Comparison of ENCODE assay signal across 16 cellular contexts in genomic region chr2:172822585-172822984, GRCh38.
DNase-seq lines count a peak whose midpoint lies in the region; ATAC-seq and TF ChIP-seq lines count a peak whose summit lies in the region.
"Had no signal": no experiment of that assay in that cellular context is flagged by ENCODE, and none has a peak within 500 bp of the region (broad histone marks: within the 10 kb centered on the region; RNA-seq: fewer than 3 reads in every experiment).

No MANE protein-coding gene starts in this region.

- no peaks in the 10 kb centered on the region for H3K36me3 ChIP-seq in left ventricle myocardium inferior
- H3K36me3 ChIP-seq in gastroesophageal sphincter = no peaks in the 10 kb centered on the region
- no peaks in the 10 kb centered on the region for H3K36me3 ChIP-seq in gastrocnemius medialis
- no peaks in the 10 kb centered on the region for H3K36me3 ChIP-seq in uterus
- no peaks in the 10 kb centered on the region for H3K36me3 ChIP-seq in tibial artery

- no peak overlapping the region for H3K4me3 Mint-ChIP-seq in nephron progenitor cell
- H3K4me3 Mint-ChIP-seq: H9 had no signal

- no peak for TF ChIP-seq CTCF in left ventricle myocardium inferior (IDR thresholded peaks at IDR 0.05; ENCODE audit: borderline replicate concordance)
- no peak for TF ChIP-seq CTCF in gastroesophageal sphincter (IDR thresholded peaks at IDR 0.05)
- no peak for TF ChIP-seq CTCF in gastrocnemius medialis (IDR thresholded peaks at IDR 0.05 in 4 of 5, conservative IDR thresholded peaks at IDR 0.05 in 1 of 5)
- TF ChIP-seq CTCF in uterus (IDR thresholded peaks at IDR 0.05) = no peak
- TF ChIP-seq CTCF in nephron progenitor cell (IDR thresholded peaks at IDR 0.05) = no peak
- no peak for TF ChIP-seq CTCF in tibial artery (IDR thresholded peaks at IDR 0.05)

- no peak for TF ChIP-seq POLR2A in gastroesophageal sphincter (IDR thresholded peaks at IDR 0.05)
- no peak for TF ChIP-seq POLR2A in gastrocnemius medialis (IDR thresholded peaks at IDR 0.05)
- TF ChIP-seq POLR2A in uterus (IDR thresholded peaks at IDR 0.05) = no peak

- H3K27ac ChIP-seq in left ventricle myocardium inferior (replicated peaks) (peak overlapping the region; percentile 70), gastroesophageal sphincter (peak overlapping the region in 2 of 4 donors; percentile 54 to 55), gastrocnemius medialis (peak overlapping the region in 3 of 4 donors; percentile 54 to 59 (median 58)), uterus (peak overlapping the region; percentile 42 to 73), tibial artery (no peak overlapping the region)
- H3K27ac ChIP-seq: PC-9 had no signal

- in situ Hi-C loops in gastrocnemius medialis (cut with MboI; ENCODE audit: low sequenced_read_pairs in 4 of 4) = loop anchor here in 3 of 4 donors (25.0 kb wide), 2 partner anchors 115 to 390 kb away; no protein-coding TSS in a partner anchor

- WGBS in gastroesophageal sphincter (ENCODE audit: low coverage in 1 of 2), 2 donors = 83 to 91% methylated on average over 6 of the region's 6 CpGs

- H3K27ac Mint-ChIP-seq in nephron progenitor cell = no peak overlapping the region
- H3K27ac Mint-ChIP-seq: H9 had no signal

- H3K9me3 Mint-ChIP-seq in nephron progenitor cell = no peaks in the 10 kb centered on the region
- H3K9me3 Mint-ChIP-seq: H9 had no signal

- H3K4me3 ChIP-seq in left ventricle myocardium inferior (peak overlapping the region; percentile 60), gastroesophageal sphincter (peak overlapping the region; percentile 6 to 24), gastrocnemius medialis (peak overlapping the region; percentile 7 to 33 (median 18)), uterus (peak overlapping the region in 1 of 2 donors; percentile 17), tibial artery (no peak overlapping the region)
- H3K4me3 ChIP-seq: PC-9 had no signal

- ATAC-seq in left ventricle myocardium superior (no peak), gastroesophageal sphincter (no peak), gastrocnemius medialis (no peak), GM21529 (IDR thresholded peaks at IDR 0.05; ENCODE audit: unreplicated experiment) (no peak)
- ATAC-seq: HepG2 had no signal

- H3K9me3 ChIP-seq in left ventricle myocardium inferior (replicated peaks) (no peaks in the 10 kb centered on the region), gastroesophageal sphincter (no peaks in the 10 kb centered on the region), gastrocnemius medialis (no peaks in the 10 kb centered on the region), uterus (no peaks in the 10 kb centered on the region), tibial artery (no peaks in the 10 kb centered on the region)

- H3K4me1 ChIP-seq in left ventricle myocardium inferior = peaks cover 19% of the 10 kb centered on the region
- H3K4me1 ChIP-seq in gastroesophageal sphincter = no peaks in the 10 kb centered on the region
- H3K4me1 ChIP-seq in gastrocnemius medialis = no peaks in the 10 kb centered on the region
- H3K4me1 ChIP-seq in uterus = no peaks in the 10 kb centered on the region
- H3K4me1 ChIP-seq in tibial artery = peaks cover 0 to 7% (median 4%) of the 10 kb centered on the region in 4 donors

- TF ChIP-seq EP300 in gastroesophageal sphincter (IDR thresholded peaks at IDR 0.05) = no peak

- H3K27me3 ChIP-seq in left ventricle myocardium inferior (ENCODE audit: low read depth) (no peaks in the 10 kb centered on the region), gastroesophageal sphincter (no peaks in the 10 kb centered on the region), gastrocnemius medialis (no peaks in the 10 kb centered on the region), uterus (no peaks in the 10 kb centered on the region), tibial artery (no peaks in the 10 kb centered on the region)

- no peaks in the 10 kb centered on the region for H3K36me3 Mint-ChIP-seq in nephron progenitor cell (ENCODE audit: low read depth)

- peaks cover 22% of the 10 kb centered on the region for H3K4me1 Mint-ChIP-seq in nephron progenitor cell
- H3K4me1 Mint-ChIP-seq: H9 had no signal

- DNase-seq in left ventricle myocardium inferior = no peak
- no peak for DNase-seq in left ventricle myocardium superior
- DNase-seq in gastrocnemius medialis = no peak
- DNase-seq in uterus = no peak
- no peak for DNase-seq in nephron progenitor cell
- DNase-seq in tibial artery = no peak
- DNase-seq: C1 segment of cervical spinal cord, H9, MM.1S, NCI-H1105, NCI-H1694 treated with DMSO at 0.1 percent for 48 hours, NCI-H446, PC-9 had no signal

- intact Hi-C loops in left ventricle myocardium inferior (cut with micrococcal nuclease) = no loop called here
- intact Hi-C loops in left ventricle myocardium superior (cut with micrococcal nuclease) = no loop called here
- intact Hi-C loops in gastrocnemius medialis (cut with DNase I; ENCODE audit: low total_unique reads) = no loop called here
- intact Hi-C loops in uterus (cut with DNase I; ENCODE audit: low total_unique reads) = no loop called here
- intact Hi-C loops in tibial artery (cut with DNase I; ENCODE audit: low total_unique reads) = no loop called here

- peaks cover 3% of the 10 kb centered on the region for H3K27me3 Mint-ChIP-seq in nephron progenitor cell (ENCODE audit: low read depth, poor library complexity)

Comparison
In these comparisons a context has a peak if more than half of its experiments do, and no peak if none do; other contexts are left out.
1. H3K27ac ChIP-seq: peak in left ventricle myocardium inferior (single experiment), gastrocnemius medialis (3 of 4) and uterus (2 of 2); none in tibial artery (0 of 2).
2. H3K4me3 ChIP-seq: peak in left ventricle myocardium inferior (single experiment), gastroesophageal sphincter (2 of 2) and gastrocnemius medialis (4 of 4); none in tibial artery (0 of 2).